8 cellular contexts compared by ENCODE assay signal in genomic region chr7:25894902-25895791, GRCh38.
DNase-seq lines count a peak whose midpoint lies in the region; ATAC-seq and TF ChIP-seq lines count a peak whose summit lies in the region.

No MANE protein-coding gene starts in this region.

- peaks cover 34% of the 10 kb centered on the region for H3K4me1 Mint-ChIP-seq in activated T-cell treated with anti-CD3 and anti-CD28 coated beads, Interleukin-2, amount 50 U/mL, for 72 hours (ENCODE audit: low read depth)
- H3K4me1 Mint-ChIP-seq in neural crest cell: peaks cover 27% of the 10 kb centered on the region

- H3K4me3 ChIP-seq in OCI-LY7 (ENCODE audit: low read depth, low read length, poor library complexity, severe bottlenecking) (peak overlapping the region; percentile 15), fibroblast of mammary gland (ENCODE audit: control insufficient read depth, low read depth, low read length) (peak overlapping the region; percentile 5), stomach smooth muscle (ENCODE audit: low read length in 2 of 2) (peak overlapping the region; percentile 44 to 54)

- no peaks in the 10 kb centered on the region for H3K9me3 Mint-ChIP-seq in activated T-cell treated with anti-CD3 and anti-CD28 coated beads, Interleukin-2, amount 50 U/mL, for 72 hours
- H3K9me3 Mint-ChIP-seq in neural crest cell: no peaks in the 10 kb centered on the region

- peak overlapping the region; percentile 94 for H2AFZ ChIP-seq in OCI-LY7 (ENCODE audit: low read length)

- H3K79me2 ChIP-seq in OCI-LY7 (ENCODE audit: insufficient read depth, low read depth, low read length): no peaks in the 10 kb centered on the region

- H3K4me1 ChIP-seq in OCI-LY7 (ENCODE audit: insufficient read depth, low read length, poor library complexity, severe bottlenecking) (peaks cover 35% of the 10 kb centered on the region), stomach smooth muscle (ENCODE audit: control insufficient read depth, insufficient read depth, low read length) (peaks cover 4% of the 10 kb centered on the region)

- TF ChIP-seq CTCF in OCI-LY7 (conservative IDR thresholded peaks at IDR 0.05; ENCODE audit: low read length) (peak; percentile 81), fibroblast of mammary gland (conservative IDR thresholded peaks at IDR 0.05; ENCODE audit: control insufficient read depth, insufficient read depth, low read depth, low read length) (peak; percentile 57), neural crest cell (conservative IDR thresholded peaks at IDR 0.05) (peak; percentile 80)

- intact Hi-C loops in OCI-LY7 (cut with micrococcal nuclease; ENCODE audit: unreplicated experiment): loop anchor here (2.0 to 10.0 kb wide), 5 partner anchors 56 to 1260 kb away; partner anchors contain the start of genes HOXA3 and HOXA7

- H3K4me3 Mint-ChIP-seq in activated T-cell treated with anti-CD3 and anti-CD28 coated beads, Interleukin-2, amount 50 U/mL, for 72 hours: peak overlapping the region; percentile 77 to 92
- H3K4me3 Mint-ChIP-seq in neural crest cell: peak overlapping the region; percentile 44

- BruUV-seq in OCI-LY7 (replicated peaks; lab: Mats Ljungman, UMichigan): no TSS peak

- no peaks in the 10 kb centered on the region for H3K36me3 Mint-ChIP-seq in activated T-cell treated with anti-CD3 and anti-CD28 coated beads, Interleukin-2, amount 50 U/mL, for 72 hours (ENCODE audit: insufficient read depth in 2 of 2)
- H3K36me3 Mint-ChIP-seq in neural crest cell (ENCODE audit: low read depth): no peaks in the 10 kb centered on the region

- CTCF ChIA-PET in OCI-LY7 (lab: Charles Lee; ENCODE audit: unreplicated experiment): interaction anchor here (1.1 to 1.7 kb wide), 3 partner anchors 72 to 1266 kb away, joined by 3 to 4 read pairs (median 4); no protein-coding TSS in a partner anchor

- in situ Hi-C loops in ACHN (cut with HindIII; ENCODE audit: low pct_ligation_motif_present, low pct_unique_long_range_greater_than_20kb, low sequenced_read_pairs): no loop called here

- H3K9ac ChIP-seq in stomach smooth muscle (ENCODE audit: low read length in 2 of 2): no peak overlapping the region

- POLR2A ChIA-PET in OCI-LY7 (lab: Charles Lee): interaction anchor here (0.8 to 2.2 kb wide), 7 partner anchors 10 to 503 kb away, joined by 3 to 5 read pairs (median 3); no protein-coding TSS in a partner anchor

- H3K4me2 ChIP-seq in OCI-LY7 (ENCODE audit: low read length): peak overlapping the region; percentile 73

- peak overlapping the region; percentile 19 for H3K27ac ChIP-seq in OCI-LY7 (ENCODE audit: low read depth, low read length, poor library complexity, severe bottlenecking)
- no peak overlapping the region for H3K27ac ChIP-seq in stomach smooth muscle (ENCODE audit: low read length)

- H3K27me3 ChIP-seq in stomach smooth muscle (ENCODE audit: control insufficient read depth in 1 of 2, insufficient read depth in 2 of 2, low read length in 2 of 2): peaks cover 22 to 28% of the 10 kb centered on the region in 2 donors

- H3K9me2 ChIP-seq in OCI-LY7 (ENCODE audit: insufficient read depth, low read length): no peaks in the 10 kb centered on the region

- peaks cover 1% of the 10 kb centered on the region for H3K27me3 Mint-ChIP-seq in activated T-cell treated with anti-CD3 and anti-CD28 coated beads, Interleukin-2, amount 50 U/mL, for 72 hours (ENCODE audit: low read depth)
- H3K27me3 Mint-ChIP-seq in neural crest cell (ENCODE audit: low read depth): peaks cover 11% of the 10 kb centered on the region

- H4K20me1 ChIP-seq in OCI-LY7 (ENCODE audit: insufficient read depth, low read length): no peaks in the 10 kb centered on the region

- H3K9me3 ChIP-seq in OCI-LY7 (ENCODE audit: low read length) (no peaks in the 10 kb centered on the region), stomach smooth muscle (ENCODE audit: control insufficient read depth in 2 of 2, low read length in 2 of 2) (no peaks in the 10 kb centered on the region)

- peak overlapping the region; percentile 51 for H3K27ac Mint-ChIP-seq in activated T-cell treated with anti-CD3 and anti-CD28 coated beads, Interleukin-2, amount 50 U/mL, for 72 hours
- no peak overlapping the region for H3K27ac Mint-ChIP-seq in neural crest cell (ENCODE audit: unreplicated experiment)

- no peaks in the 10 kb centered on the region for H3K36me3 ChIP-seq in OCI-LY7 (ENCODE audit: insufficient read depth, low read length)
- H3K36me3 ChIP-seq in stomach smooth muscle (ENCODE audit: control insufficient read depth in 2 of 2, insufficient read depth in 2 of 2, low read length in 2 of 2): no peaks in the 10 kb centered on the region

- DNase-seq in ACHN (peak; percentile 75), OCI-LY7 (ENCODE audit: low spot score) (peak; percentile 70), fibroblast of mammary gland (ENCODE audit: low read depth) (peak; percentile 21), neural crest cell (ENCODE audit: low read depth, low spot score) (peak; percentile 75)
- peak; percentile 74 for DNase-seq in activated T-cell treated with anti-CD3 and anti-CD28 coated beads, Interleukin-2, amount 50 U/mL, for 72 hours

- ATAC-seq in GM18858 (IDR thresholded peaks at IDR 0.05; ENCODE audit: unreplicated experiment) (peak; percentile 40), HG03060 (IDR thresholded peaks at IDR 0.05; ENCODE audit: low read depth, unreplicated experiment) (peak; percentile 47)
- ATAC-seq in activated T-cell treated with anti-CD3 and anti-CD28 coated beads, Interleukin-2, amount 50 U/mL, for 72 hours (replicated peaks in 1 of 2): peak; percentile 76 to 80

Comparison
In these comparisons a context has a peak if more than half of its experiments do, and no peak if none do; other contexts are left out.
1. DNase-seq: peak in every context shown above with its lines; median percentile 75 in ACHN; 75 in neural crest cell; 74 in activated T-cell treated with anti-CD3 and anti-CD28 coated beads, Interleukin-2, amount 50 U/mL, for 72 hours; 70 in OCI-LY7; 21 in fibroblast of mammary gland.